Comparison of ENCODE assay signal across 8 cellular contexts in the genomic region with DNA sequence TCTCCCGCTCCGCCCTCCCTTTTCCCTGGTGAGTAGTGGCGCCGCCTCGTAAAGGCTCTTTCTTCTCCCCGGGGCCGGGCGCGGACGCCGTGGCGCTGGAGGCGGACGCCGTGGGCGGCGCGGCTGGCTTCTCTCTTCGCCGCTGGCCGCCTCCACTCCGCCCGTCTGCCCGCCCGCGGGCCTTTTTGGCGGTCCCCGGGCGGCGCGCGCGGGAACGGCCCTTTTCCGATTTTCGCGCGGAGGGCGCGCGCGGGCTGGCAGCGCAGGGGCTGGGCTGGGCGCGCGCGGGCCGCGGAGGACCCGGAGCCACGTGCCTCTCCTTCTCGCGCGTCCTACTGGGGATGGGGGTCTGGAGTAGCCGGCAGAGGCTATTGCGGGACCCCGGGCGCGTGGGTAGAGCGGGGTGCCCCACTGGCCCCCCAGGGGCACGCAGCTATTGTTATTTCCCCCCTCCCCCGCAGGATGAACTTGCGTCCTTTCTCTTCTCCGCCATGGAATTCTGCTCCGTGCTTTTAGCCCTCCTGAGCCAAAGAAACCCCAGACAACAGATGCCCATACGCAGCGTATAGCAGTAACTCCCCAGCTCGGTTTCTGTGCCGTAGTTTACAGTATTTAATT. TPM values are rescaled to one million over a fixed set of nuclear protein-coding genes. Genes with fewer than 3 reads are reported as not detected.
A peak's percentile ranks its signal among the peaks of the same experiment; 100 is the strongest.
DNase-seq lines count a peak whose midpoint lies in the region; ATAC-seq, FAIRE-seq and TF ChIP-seq lines count a peak whose summit lies in the region.

No MANE protein-coding gene starts in this region.

- peaks cover 83% of the 10 kb centered on the region for H3F3A ChIP-seq in PC-9 (ENCODE audit: insufficient read depth, low read depth)

- H3K79me2 ChIP-seq in PC-9 (ENCODE audit: low read depth) (peaks cover 76% of the 10 kb centered on the region), GM12878 (ENCODE audit: control insufficient read depth, insufficient read depth, low read length) (peaks cover 43% of the 10 kb centered on the region)

- no peak for TF ChIP-seq EP300 in GM12878 (IDR thresholded peaks at IDR 0.05; ENCODE audit: borderline replicate concordance in 1 of 2, control insufficient read depth in 1 of 2, low read depth in 2 of 2, low read length in 2 of 2)

- H3K27me3 ChIP-seq in PC-9 (ENCODE audit: insufficient read depth, low read depth) (no peaks in the 10 kb centered on the region), GM12878 (replicated peaks in 1 of 2; ENCODE audit: control insufficient read depth in 2 of 2, insufficient read depth in 2 of 2, low read length in 1 of 2) (no peaks in the 10 kb centered on the region)

- ATAC-seq in Right ventricle myocardium inferior (peak; percentile 46), HG03064 (IDR thresholded peaks at IDR 0.05; ENCODE audit: low read depth, unreplicated experiment) (peak; percentile 29), GM12878 (peak; percentile 48), left colon (peak; percentile 21)

- H3K4me3 ChIP-seq in PC-9 (peak overlapping the region; percentile 99), GM12878 (peak overlapping the region; percentile 89)

- RAD21 ChIA-PET in GM12878 (lab: Charles Lee; ENCODE audit: unreplicated experiment), result interaction anchor here (0.7 to 9.9 kb wide), 12 partner anchors 8 to 79 kb away, joined by 3 to 117 read pairs (median 10); no protein-coding TSS in a partner anchor

- DNase-seq in Right ventricle myocardium inferior (ENCODE audit: missing footprints), result no peak
- no peak for DNase-seq in cardiac septum (ENCODE audit: low spot score)
- no peak for DNase-seq in PC-9
- DNase-seq in GM12878 (ENCODE audit: low read depth, low spot score), result no peak
- no peak for DNase-seq in left colon
- peak; percentile 44 for DNase-seq in stimulated activated CD8-positive, alpha-beta memory T cell treated with anti-CD3 and anti-CD28 coated beads, Interleukin-4, amount 100 ng/mL, for 24 hours (ENCODE audit: low read depth)
- no peak for DNase-seq in DMS114 treated with DMSO at 0.1 percent for 48 hours (lab: John Stamatoyannopoulos, UW; ENCODE audit: unreplicated experiment)

- peak; percentile 5; the same call in 1 of the 2 replicates for TF ChIP-seq POLR2A in GM12878 (IDR thresholded peaks at IDR 0.05; ENCODE audit: low read depth, low read length)

- peak overlapping the region; percentile 91 for H3K9ac ChIP-seq in GM12878 (ENCODE audit: control insufficient read depth, insufficient read depth, low read length)

- no TSS peak for BruUV-seq in PC-9 (replicated peaks; lab: Mats Ljungman, UMichigan)
- BruUV-seq in GM12878 (replicated peaks; lab: Mats Ljungman, UMichigan), result no TSS peak

- in situ Hi-C loops in GM12878 (cut with MboI), result no loop called here

- peaks cover 68% of the 10 kb centered on the region for H3K4me1 ChIP-seq in PC-9 (replicated peaks; ENCODE audit: insufficient read depth)
- peaks cover 6% of the 10 kb centered on the region for H3K4me1 ChIP-seq in GM12878 (ENCODE audit: control insufficient read depth, insufficient read depth, low read length)

- CTCF ChIA-PET in PC-9 (lab: Charles Lee) (interaction anchor here (1.2 kb wide), 1 partner anchor 22 kb away, joined by 3 read pairs; no protein-coding TSS in a partner anchor), GM12878 (lab: Yijun Ruan, JAX) (interaction anchor here (0.6 to 9.7 kb wide), 8 partner anchors 12 to 295 kb away, joined by 3 to 155 read pairs (median 14); no protein-coding TSS in a partner anchor)

- intact Hi-C loops in Right ventricle myocardium inferior (cut with DNase I), result no loop called here
- intact Hi-C loops in cardiac septum (cut with DNase I), result no loop called here
- intact Hi-C loops in PC-9 (cut with micrococcal nuclease; ENCODE audit: unreplicated experiment), result loop anchor here (10.0 kb wide), 1 partner anchor 429 kb away; no protein-coding TSS in a partner anchor
- intact Hi-C loops in GM12878 (cut with micrococcal nuclease; ENCODE audit: unreplicated experiment), result loop anchor here (5.0 kb wide), 1 partner anchor 61 kb away; no protein-coding TSS in a partner anchor
- intact Hi-C loops in left colon (cut with DNase I, micrococcal nuclease), result no loop called here

- H4K20me1 ChIP-seq in PC-9 (ENCODE audit: insufficient read depth) (peaks cover 45% of the 10 kb centered on the region), GM12878 (ENCODE audit: control insufficient read depth, insufficient read depth) (no peaks in the 10 kb centered on the region)

- no peak for TF ChIP-seq CTCF in PC-9 (conservative IDR thresholded peaks at IDR 0.05)
- TF ChIP-seq CTCF in GM12878 (IDR thresholded peaks at IDR 0.05 in 2 of 3, conservative IDR thresholded peaks at IDR 0.05 in 1 of 3; ENCODE audit: control insufficient read depth in 2 of 3, extremely low read depth in 1 of 3, insufficient read depth in 1 of 3, low read depth in 3 of 3, low read length in 3 of 3), result no peak

- H2AFZ ChIP-seq in PC-9, result peak overlapping the region; percentile 66; the same call in 1 of the 2 replicates
- H2AFZ ChIP-seq in GM12878 (ENCODE audit: control insufficient read depth, low read depth, low read length), result peak overlapping the region; percentile 81

- WGBS in GM12878 (ENCODE audit: insufficient coverage, insufficient replicate concordance, low lambda C conversion rate, missing lambda C conversion rate), result under 1% methylated on average over 56 of the region's 69 CpGs

- H3K27ac ChIP-seq in PC-9 (peak overlapping the region; percentile 99), GM12878 (ENCODE audit: control insufficient read depth, insufficient read depth) (peak overlapping the region; percentile 87)

- FAIRE-seq in GM12878 (lab: Jason Lieb, UNC), result no peak

- H3K4me2 ChIP-seq in PC-9, result peak overlapping the region; percentile 99
- peak overlapping the region; percentile 20; the same call in 1 of the 2 replicates for H3K4me2 ChIP-seq in GM12878 (ENCODE audit: control insufficient read depth, insufficient read depth)

- peaks cover 44% of the 10 kb centered on the region for H3K36me3 ChIP-seq in PC-9 (ENCODE audit: low read depth)
- H3K36me3 ChIP-seq in GM12878 (ENCODE audit: control insufficient read depth in 2 of 2, insufficient read depth in 2 of 2, low read length in 1 of 2), result peaks cover 0 to 15% of the 10 kb centered on the region in 2 experiments; a peak in 2 of 4 replicates

- POLR2A ChIA-PET in PC-9 (lab: Charles Lee; ENCODE audit: unreplicated experiment) (interaction anchor here (3.1 kb wide), 1 partner anchor 21 kb away, joined by 57 read pairs; no protein-coding TSS in a partner anchor), GM12878 (lab: Charles Lee) (interaction anchor here (1.0 to 8.9 kb wide), 12 partner anchors 10 to 82 kb away, joined by 4 to 143 read pairs (median 8); no protein-coding TSS in a partner anchor)

- H3K9me2 ChIP-seq in PC-9 (ENCODE audit: insufficient read depth), result no peaks in the 10 kb centered on the region

- H3K9me3 ChIP-seq in PC-9 (ENCODE audit: insufficient read depth, low read depth) (no peaks in the 10 kb centered on the region), GM12878 (replicated peaks; ENCODE audit: control insufficient read depth, insufficient read depth, low read length) (no peaks in the 10 kb centered on the region)

- SMC1A ChIA-PET in GM12878 (lab: Charles Lee; ENCODE audit: uncharacterized antibody, unreplicated experiment), result interaction anchor here (0.6 to 9.1 kb wide), 13 partner anchors 12 to 301 kb away, joined by 3 to 118 read pairs (median 9); no protein-coding TSS in a partner anchor

- no peak for TF ChIP-seq RAD21 in GM12878 (IDR thresholded peaks at IDR 0.05; ENCODE audit: insufficient read depth, low read depth, low read length)

TF ChIP-seq in GM12878, 131 proteins besides CTCF, POLR2A, EP300 and RAD21 (continues in another document):
- TF ChIP-seq NR2F1 (conservative IDR thresholded peaks at IDR 0.05), result peak; percentile 82; the same call in 1 of the 2 replicates
- TF ChIP-seq DPF2 (IDR thresholded peaks at IDR 0.05), result peak; percentile 68
- peak; percentile 56 for TF ChIP-seq IKZF1 (conservative IDR thresholded peaks at IDR 0.05)

RNA-seq across cellular contexts. Expression of gene SLC20A1, which starts 0.5 kb away (rescaled TPM):
- total RNA-seq in Right ventricle myocardium inferior (10.2 TPM), cardiac septum (26.1 TPM), PC-9 (2021) (99.9 and 106 TPM in 2 replicates), GM12878 (2014; rRNA removed) (39.0 and 42.2 TPM in 2 replicates), GM12878 (2014; rRNA removed; fragmentation: Illumina TruSeq; extraction: Trizol) (40.5 and 41.2 TPM in 2 replicates), GM12878 (2021) (50.5 and 59.1 TPM in 2 replicates), left colon (100 to 1,000 TPM in 1 of 2 donors, 10 to 100 TPM in 1; 61.6 to 128 TPM)
- total RNA-seq in GM12878 (2013; cell fraction: nucleolus; rRNA removed), result 175 and 176 TPM in 2 replicates
- 20.7 TPM for polyA plus RNA-seq in GM12878 (2011; ENCODE audit: low read depth)
- polyA plus RNA-seq in GM12878 (2011; rRNA removed) (45.3 and 48.6 TPM in 2 replicates), GM12878 (2014; fragmentation: Illumina TruSeq; extraction: Trizol) (46.8 and 59.1 TPM in 2 replicates), GM12878 (2014; fragmentation: Nextera tagmentation; extraction: Ambion mirVana) (10 to 100 TPM; 21.2 to 22.6 TPM), GM12878 (2014; rRNA removed) (37.6 and 39.8 TPM in 2 replicates), GM12878 (2016; fragmentation: Nextera tagmentation; extraction: Ambion mirVana) (10 to 100 TPM; 46.9 to 49.5 TPM)
- 43.1 and 43.8 TPM in 2 replicates for polyA plus RNA-seq in GM12878 (2011; cell fraction: cytosol; rRNA removed)
- polyA plus RNA-seq in GM12878 (2011; cell fraction: nucleus; rRNA removed), result 72.4 and 78.1 TPM in 2 replicates
- 23.9 and 25.2 TPM in 2 replicates for polyA plus RNA-seq in GM12878 (2012)
- polyA minus RNA-seq in GM12878 (2011; rRNA and poly(A)+ RNA removed), result 44.5 and 55.3 TPM in 2 replicates
- polyA minus RNA-seq in GM12878 (2011; cell fraction: cytosol; rRNA and poly(A)+ RNA removed), result 15.6 and 31.7 TPM in 2 replicates
- 40.6 and 63.9 TPM in 2 replicates for polyA minus RNA-seq in GM12878 (2011; cell fraction: nucleus; rRNA and poly(A)+ RNA removed)

Comparison
In these comparisons a context has a peak if more than half of its experiments do, and no peak if none do; other contexts are left out.
1. intact Hi-C loops: an anchor here in PC-9 (10.0 kb wide) and GM12878 (5.0 kb wide); none called in Right ventricle myocardium inferior, cardiac septum and left colon.